1 cellular context compared by ENCODE assay signal in the genomic region with DNA sequence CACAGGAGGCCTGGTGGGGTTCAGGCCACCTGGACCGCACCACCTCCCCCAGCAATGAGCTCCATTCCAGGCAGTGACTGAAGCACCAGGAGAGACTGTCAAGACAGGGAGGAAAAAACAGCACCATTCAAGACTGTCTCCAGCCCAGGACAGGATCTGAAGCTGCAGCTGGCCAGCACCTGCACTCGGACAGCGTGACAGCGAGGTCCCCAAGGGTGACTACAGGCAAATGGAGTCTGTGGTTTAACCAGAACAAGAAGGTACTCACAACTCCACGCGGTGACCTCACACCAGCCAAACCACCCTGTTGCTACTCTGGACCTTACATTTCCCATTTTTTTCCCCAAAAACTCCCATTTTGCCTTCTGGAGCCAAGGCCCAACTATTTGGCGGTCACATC.
TF ChIP-seq lines count a peak whose summit lies in the region.

No MANE protein-coding gene starts in this region.

TF ChIP-seq in H1, 55 proteins besides CTCF, POLR2A, EP300 and RAD21:
- no peak for TF ChIP-seq HDAC2 (IDR thresholded peaks at IDR 0.05; ENCODE audit: borderline replicate concordance in 1 of 2, low read depth in 2 of 2, low read length in 2 of 2)
